In the genomic region with DNA sequence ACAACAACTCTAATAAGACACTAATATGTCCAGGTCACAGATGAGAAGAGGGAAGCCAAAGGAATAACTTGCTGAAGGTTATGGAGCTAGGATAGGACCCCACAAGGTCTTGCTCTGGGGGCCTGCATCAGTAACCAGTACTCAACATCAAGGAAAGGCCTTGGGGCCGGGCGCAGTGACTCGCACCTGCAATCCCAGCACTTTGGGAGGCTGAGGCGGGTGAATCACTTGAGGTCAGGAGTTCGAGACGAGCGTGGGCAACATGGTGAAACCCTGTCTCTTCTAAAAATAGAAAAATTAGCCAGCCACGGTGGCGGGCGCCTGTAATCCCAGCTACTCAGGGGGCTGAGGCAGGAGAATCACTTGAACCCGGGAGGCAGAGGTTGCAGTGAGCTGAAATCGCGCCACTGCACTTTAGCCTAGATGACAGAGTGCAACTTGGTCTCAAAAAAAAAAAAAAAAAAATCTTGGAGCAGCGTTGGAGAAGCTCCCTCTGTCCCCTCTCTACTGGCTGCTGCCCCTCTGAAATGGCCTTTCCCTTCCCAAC, we compare ENCODE assay signal across 1 cellular context.
TF ChIP-seq lines count a peak whose summit lies in the region.

No MANE protein-coding gene starts in this region.

TF ChIP-seq in A549, 52 proteins besides CTCF, POLR2A, EP300 and RAD21 (continued from another document):
- no peak for TF ChIP-seq TP53 (CRISPR knock-in tag; IDR thresholded peaks at IDR 0.05)
- no peak for TF ChIP-seq SMC3 (IDR thresholded peaks at IDR 0.05)
- no peak for TF ChIP-seq RARB (CRISPR knock-in tag; IDR thresholded peaks at IDR 0.05)
- TF ChIP-seq JUN (IDR thresholded peaks at IDR 0.05), result no peak; a peak in 1 of 5 replicates
- TF ChIP-seq, protein P1, sequence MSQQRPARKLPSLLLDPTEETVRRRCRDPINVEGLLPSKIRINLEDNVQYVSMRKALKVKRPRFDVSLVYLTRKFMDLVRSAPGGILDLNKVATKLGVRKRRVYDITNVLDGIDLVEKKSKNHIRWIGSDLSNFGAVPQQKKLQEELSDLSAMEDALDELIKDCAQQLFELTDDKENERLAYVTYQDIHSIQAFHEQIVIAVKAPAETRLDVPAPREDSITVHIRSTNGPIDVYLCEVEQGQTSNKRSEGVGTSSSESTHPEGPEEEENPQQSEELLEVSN (IDR thresholded peaks at IDR 0.05; ENCODE audit: borderline replicate concordance, low read depth), result no peak
- no peak for TF ChIP-seq HOXB5 (CRISPR knock-in tag; IDR thresholded peaks at IDR 0.05)
- no peak for TF ChIP-seq ZSCAN20 (CRISPR knock-in tag; IDR thresholded peaks at IDR 0.05)
